Comparison of ENCODE assay signal across 1 cellular context in the genomic region with DNA sequence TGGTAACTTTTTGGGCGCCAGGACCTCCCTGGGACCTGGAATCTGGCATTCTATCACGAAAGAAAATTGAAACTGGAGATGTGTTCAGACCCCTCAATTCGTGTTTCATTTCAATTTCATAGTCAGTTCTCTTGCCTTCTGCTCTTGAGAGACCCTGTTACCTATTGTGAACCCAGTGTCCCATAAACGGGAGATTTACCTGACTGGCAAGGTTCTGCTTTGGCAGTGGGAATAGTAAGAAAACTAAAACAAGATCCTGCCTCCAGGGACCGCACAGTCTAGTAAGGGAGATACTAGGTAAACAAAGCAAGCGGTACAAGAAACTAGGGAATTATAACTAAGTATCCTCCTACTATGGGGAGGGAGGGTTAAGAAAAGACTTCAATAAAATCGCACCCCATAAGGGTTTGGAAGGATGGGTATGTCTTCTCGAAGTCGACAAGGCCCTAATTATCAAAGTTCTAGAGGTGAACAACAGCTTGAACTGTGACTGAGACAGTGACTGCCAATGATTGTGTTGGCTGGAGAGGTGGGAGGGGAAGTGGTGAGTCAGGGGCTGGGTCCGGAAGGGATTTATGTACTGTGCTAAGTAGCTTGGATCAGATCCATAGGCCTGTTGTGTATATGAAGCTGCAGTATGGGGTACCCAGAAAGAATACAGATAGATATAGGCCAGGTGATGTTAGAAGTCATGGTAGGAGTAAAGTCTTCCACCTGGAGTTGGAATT.
TF ChIP-seq lines count a peak whose summit lies in the region.

No MANE protein-coding gene starts in this region.

TF ChIP-seq in HepG2, 621 proteins besides CTCF, POLR2A, EP300 and RAD21 (continued from another document and continues in another):
- TF ChIP-seq PBX2 (CRISPR knock-in tag; IDR thresholded peaks at IDR 0.05) (no peak), CHD2 (IDR thresholded peaks at IDR 0.05; ENCODE audit: low read depth, low read length) (no peak), TEAD3 (CRISPR knock-in tag; optimal IDR thresholded peaks at IDR 0.05; ENCODE audit: borderline replicate concordance) (peak; percentile 43), ZNF614 (CRISPR knock-in tag; IDR thresholded peaks at IDR 0.05; ENCODE audit: borderline replicate concordance) (0 out of 2 replicates have a peak, but pooled peaks have one; percentile 52), SOX6 (IDR thresholded peaks at IDR 0.05) (no peak), SOX6 (CRISPR knock-in tag; IDR thresholded peaks at IDR 0.05) (peak; percentile 53; the same call in 1 of the 2 replicates), KAT8 (CRISPR knock-in tag; IDR thresholded peaks at IDR 0.05) (peak; percentile 38; the same call in 1 of the 2 replicates), ETV5 (CRISPR knock-in tag; IDR thresholded peaks at IDR 0.05; ENCODE audit: borderline replicate concordance) (peak; percentile 96), ZBTB20 (CRISPR knock-in tag; IDR thresholded peaks at IDR 0.05; ENCODE audit: borderline replicate concordance, low read depth) (peak; percentile 68; the same call in 1 of the 2 replicates), ZSCAN25 (CRISPR knock-in tag; IDR thresholded peaks at IDR 0.05) (0 out of 2 replicates have a peak, but pooled peaks have one; percentile 28), DRAP1 (CRISPR knock-in tag; IDR thresholded peaks at IDR 0.05) (peak; percentile 94), E2F1 (CRISPR knock-in tag; IDR thresholded peaks at IDR 0.05) (no peak), ZKSCAN5 (CRISPR knock-in tag; IDR thresholded peaks at IDR 0.05) (no peak), TBX2 (CRISPR knock-in tag; IDR thresholded peaks at IDR 0.05; ENCODE audit: borderline replicate concordance) (no peak), NAIF1 (CRISPR knock-in tag; IDR thresholded peaks at IDR 0.05; ENCODE audit: borderline replicate concordance) (0 out of 2 replicates have a peak, but pooled peaks have one; percentile 31), ZNF232 (CRISPR knock-in tag; IDR thresholded peaks at IDR 0.05; ENCODE audit: borderline replicate concordance) (no peak), BCL6 (CRISPR knock-in tag; IDR thresholded peaks at IDR 0.05) (peak; percentile 41; the same call in 1 of the 2 replicates), ZNF839 (CRISPR knock-in tag; IDR thresholded peaks at IDR 0.05; ENCODE audit: borderline replicate concordance) (no peak), ZMAT5 (CRISPR knock-in tag; IDR thresholded peaks at IDR 0.05; ENCODE audit: borderline replicate concordance, low read depth) (no peak), ARID3A (IDR thresholded peaks at IDR 0.05; ENCODE audit: low read depth, low read length) (peak; percentile 46; the same call in 1 of the 2 replicates), SOX13 (IDR thresholded peaks at IDR 0.05) (no peak), SOX13 (CRISPR knock-in tag; conservative IDR thresholded peaks at IDR 0.05 in 1 of 2, IDR thresholded peaks at IDR 0.05 in 1 of 2) (peak in 1 of 2 experiments; percentile 81; a peak in 2 of 4 replicates), ERF (CRISPR knock-in tag; IDR thresholded peaks at IDR 0.05) (no peak), ZNF282 (IDR thresholded peaks at IDR 0.05; ENCODE audit: partially characterized antibody) (no peak), ZNF713 (CRISPR knock-in tag; IDR thresholded peaks at IDR 0.05) (no peak), TBX3 (IDR thresholded peaks at IDR 0.05; ENCODE audit: borderline replicate concordance) (no peak), NFYC (CRISPR knock-in tag; IDR thresholded peaks at IDR 0.05) (no peak), NBN (conservative IDR thresholded peaks at IDR 0.05) (no peak), ZKSCAN8 (CRISPR knock-in tag; IDR thresholded peaks at IDR 0.05; ENCODE audit: borderline replicate concordance) (no peak), SP5 (CRISPR knock-in tag; IDR thresholded peaks at IDR 0.05; ENCODE audit: borderline replicate concordance, low read depth) (peak; percentile 97), ZC3H4 (CRISPR knock-in tag; IDR thresholded peaks at IDR 0.05; ENCODE audit: borderline replicate concordance) (no peak), CREM (IDR thresholded peaks at IDR 0.05) (no peak), CREM (CRISPR knock-in tag; IDR thresholded peaks at IDR 0.05) (no peak), GTF2F1 (IDR thresholded peaks at IDR 0.05; ENCODE audit: low read length) (no peak), MBD4 (IDR thresholded peaks at IDR 0.05; ENCODE audit: borderline replicate concordance, low read length) (0 out of 2 replicates have a peak, but pooled peaks have one; percentile 65), ZMAT3 (CRISPR knock-in tag; conservative IDR thresholded peaks at IDR 0.05) (0 out of 2 replicates have a peak, but pooled peaks have one; percentile 41), TRAFD1 (CRISPR knock-in tag; IDR thresholded peaks at IDR 0.05; ENCODE audit: borderline replicate concordance) (no peak), MIXL1 (CRISPR knock-in tag; IDR thresholded peaks at IDR 0.05) (no peak; the same call in none of the 2 replicates), SSRP1 (CRISPR knock-in tag; IDR thresholded peaks at IDR 0.05) (peak; percentile 94), ZSCAN9 (CRISPR knock-in tag; IDR thresholded peaks at IDR 0.05; ENCODE audit: borderline replicate concordance) (peak; percentile 85), CEBPG (CRISPR knock-in tag; IDR thresholded peaks at IDR 0.05) (peak; percentile 26; the same call in 1 of the 2 replicates), ZNF781 (CRISPR knock-in tag; IDR thresholded peaks at IDR 0.05; ENCODE audit: borderline replicate concordance, not compliant biosample characterization) (no peak)
- TF ChIP-seq, protein P1, sequence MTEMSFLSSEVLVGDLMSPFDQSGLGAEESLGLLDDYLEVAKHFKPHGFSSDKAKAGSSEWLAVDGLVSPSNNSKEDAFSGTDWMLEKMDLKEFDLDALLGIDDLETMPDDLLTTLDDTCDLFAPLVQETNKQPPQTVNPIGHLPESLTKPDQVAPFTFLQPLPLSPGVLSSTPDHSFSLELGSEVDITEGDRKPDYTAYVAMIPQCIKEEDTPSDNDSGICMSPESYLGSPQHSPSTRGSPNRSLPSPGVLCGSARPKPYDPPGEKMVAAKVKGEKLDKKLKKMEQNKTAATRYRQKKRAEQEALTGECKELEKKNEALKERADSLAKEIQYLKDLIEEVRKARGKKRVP (CRISPR knock-in tag; IDR thresholded peaks at IDR 0.05) = peak in 1 of 2 experiments; percentile 17; a peak in 1 of 4 replicates
- TF ChIP-seq, protein P2, sequence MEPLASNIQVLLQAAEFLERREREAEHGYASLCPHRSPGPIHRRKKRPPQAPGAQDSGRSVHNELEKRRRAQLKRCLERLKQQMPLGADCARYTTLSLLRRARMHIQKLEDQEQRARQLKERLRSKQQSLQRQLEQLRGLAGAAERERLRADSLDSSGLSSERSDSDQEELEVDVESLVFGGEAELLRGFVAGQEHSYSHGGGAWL (CRISPR knock-in tag; IDR thresholded peaks at IDR 0.05) = no peak
- TF ChIP-seq, protein P3, sequence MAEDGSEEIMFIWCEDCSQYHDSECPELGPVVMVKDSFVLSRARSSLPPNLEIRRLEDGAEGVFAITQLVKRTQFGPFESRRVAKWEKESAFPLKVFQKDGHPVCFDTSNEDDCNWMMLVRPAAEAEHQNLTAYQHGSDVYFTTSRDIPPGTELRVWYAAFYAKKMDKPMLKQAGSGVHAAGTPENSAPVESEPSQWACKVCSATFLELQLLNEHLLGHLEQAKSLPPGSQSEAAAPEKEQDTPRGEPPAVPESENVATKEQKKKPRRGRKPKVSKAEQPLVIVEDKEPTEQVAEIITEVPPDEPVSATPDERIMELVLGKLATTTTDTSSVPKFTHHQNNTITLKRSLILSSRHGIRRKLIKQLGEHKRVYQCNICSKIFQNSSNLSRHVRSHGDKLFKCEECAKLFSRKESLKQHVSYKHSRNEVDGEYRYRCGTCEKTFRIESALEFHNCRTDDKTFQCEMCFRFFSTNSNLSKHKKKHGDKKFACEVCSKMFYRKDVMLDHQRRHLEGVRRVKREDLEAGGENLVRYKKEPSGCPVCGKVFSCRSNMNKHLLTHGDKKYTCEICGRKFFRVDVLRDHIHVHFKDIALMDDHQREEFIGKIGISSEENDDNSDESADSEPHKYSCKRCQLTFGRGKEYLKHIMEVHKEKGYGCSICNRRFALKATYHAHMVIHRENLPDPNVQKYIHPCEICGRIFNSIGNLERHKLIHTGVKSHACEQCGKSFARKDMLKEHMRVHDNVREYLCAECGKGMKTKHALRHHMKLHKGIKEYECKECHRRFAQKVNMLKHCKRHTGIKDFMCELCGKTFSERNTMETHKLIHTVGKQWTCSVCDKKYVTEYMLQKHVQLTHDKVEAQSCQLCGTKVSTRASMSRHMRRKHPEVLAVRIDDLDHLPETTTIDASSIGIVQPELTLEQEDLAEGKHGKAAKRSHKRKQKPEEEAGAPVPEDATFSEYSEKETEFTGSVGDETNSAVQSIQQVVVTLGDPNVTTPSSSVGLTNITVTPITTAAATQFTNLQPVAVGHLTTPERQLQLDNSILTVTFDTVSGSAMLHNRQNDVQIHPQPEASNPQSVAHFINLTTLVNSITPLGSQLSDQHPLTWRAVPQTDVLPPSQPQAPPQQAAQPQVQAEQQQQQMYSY (CRISPR knock-in tag; IDR thresholded peaks at IDR 0.05) = peak; percentile 85
- TF ChIP-seq, protein P4, sequence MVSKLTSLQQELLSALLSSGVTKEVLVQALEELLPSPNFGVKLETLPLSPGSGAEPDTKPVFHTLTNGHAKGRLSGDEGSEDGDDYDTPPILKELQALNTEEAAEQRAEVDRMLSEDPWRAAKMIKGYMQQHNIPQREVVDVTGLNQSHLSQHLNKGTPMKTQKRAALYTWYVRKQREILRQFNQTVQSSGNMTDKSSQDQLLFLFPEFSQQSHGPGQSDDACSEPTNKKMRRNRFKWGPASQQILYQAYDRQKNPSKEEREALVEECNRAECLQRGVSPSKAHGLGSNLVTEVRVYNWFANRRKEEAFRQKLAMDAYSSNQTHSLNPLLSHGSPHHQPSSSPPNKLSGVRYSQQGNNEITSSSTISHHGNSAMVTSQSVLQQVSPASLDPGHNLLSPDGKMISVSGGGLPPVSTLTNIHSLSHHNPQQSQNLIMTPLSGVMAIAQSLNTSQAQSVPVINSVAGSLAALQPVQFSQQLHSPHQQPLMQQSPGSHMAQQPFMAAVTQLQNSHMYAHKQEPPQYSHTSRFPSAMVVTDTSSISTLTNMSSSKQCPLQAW (CRISPR knock-in tag; IDR thresholded peaks at IDR 0.05) = peak; percentile 10; the same call in 1 of the 2 replicates
- TF ChIP-seq, protein P5, sequence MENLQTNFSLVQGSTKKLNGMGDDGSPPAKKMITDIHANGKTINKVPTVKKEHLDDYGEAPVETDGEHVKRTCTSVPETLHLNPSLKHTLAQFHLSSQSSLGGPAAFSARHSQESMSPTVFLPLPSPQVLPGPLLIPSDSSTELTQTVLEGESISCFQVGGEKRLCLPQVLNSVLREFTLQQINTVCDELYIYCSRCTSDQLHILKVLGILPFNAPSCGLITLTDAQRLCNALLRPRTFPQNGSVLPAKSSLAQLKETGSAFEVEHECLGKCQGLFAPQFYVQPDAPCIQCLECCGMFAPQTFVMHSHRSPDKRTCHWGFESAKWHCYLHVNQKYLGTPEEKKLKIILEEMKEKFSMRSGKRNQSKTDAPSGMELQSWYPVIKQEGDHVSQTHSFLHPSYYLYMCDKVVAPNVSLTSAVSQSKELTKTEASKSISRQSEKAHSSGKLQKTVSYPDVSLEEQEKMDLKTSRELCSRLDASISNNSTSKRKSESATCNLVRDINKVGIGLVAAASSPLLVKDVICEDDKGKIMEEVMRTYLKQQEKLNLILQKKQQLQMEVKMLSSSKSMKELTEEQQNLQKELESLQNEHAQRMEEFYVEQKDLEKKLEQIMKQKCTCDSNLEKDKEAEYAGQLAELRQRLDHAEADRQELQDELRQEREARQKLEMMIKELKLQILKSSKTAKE (CRISPR knock-in tag; IDR thresholded peaks at IDR 0.05; ENCODE audit: borderline replicate concordance) = peak; percentile 39; the same call in 1 of the 2 replicates
